Comparison of ENCODE assay signal across 28 cellular contexts in genomic region chr4:148240241-148240640, GRCh38.
"Had no signal": no experiment of that assay in that cellular context is flagged by ENCODE, and none has a peak within 500 bp of the region (broad histone marks: within the 10 kb centered on the region; RNA-seq: fewer than 3 reads in every experiment).

No MANE protein-coding gene starts in this region.

- H3K9me3 ChIP-seq: left ventricle myocardium inferior, neutrophil, tibial nerve, upper lobe of left lung, vagina had no signal

- H3K27ac ChIP-seq: left ventricle myocardium inferior, neural progenitor cell, neutrophil, tibial nerve, upper lobe of left lung, vagina had no signal

- H3K27me3 Mint-ChIP-seq: naive B cell; progenitor cell of endocrine pancreas; stimulated activated memory B cell treated with anti-CD40 and anti-IgM and Interleukin-4, amounts not matched to agents 10 μg/mL and 1 μg/mL and 100 μg/mL, for 72 hours; stimulated activated naive CD8-positive, alpha-beta T cell treated with anti-CD3 and anti-CD28 coated beads, Interleukin-15, amount 100 ng/mL, for 72 hours had no signal

- H3K4me3 ChIP-seq: left ventricle myocardium inferior, lung, neural progenitor cell, smooth muscle cell, tibial nerve, upper lobe of left lung, vagina had no signal

- H3K4me2 ChIP-seq: neural progenitor cell, smooth muscle cell had no signal

- H3K4me1 Mint-ChIP-seq: mesothelial cell of epicardium; natural killer cell; neural progenitor cell; stimulated activated memory B cell treated with anti-CD40 and anti-IgM and Interleukin-4, amounts not matched to agents 10 μg/mL and 1 μg/mL and 100 μg/mL, for 72 hours had no signal

- H3K9ac ChIP-seq: neural progenitor cell had no signal

- FAIRE-seq: islet of Langerhans had no signal

- H3K36me3 ChIP-seq: left ventricle myocardium inferior, neural progenitor cell, neutrophil, tibial nerve, upper lobe of left lung, vagina had no signal

- H2AFZ ChIP-seq: neural progenitor cell had no signal

- H3K27me3 ChIP-seq: neural progenitor cell, neutrophil, tibial nerve, upper lobe of left lung, vagina had no signal

- H3K9me3 Mint-ChIP-seq: naive B cell; natural killer cell; nephron progenitor cell; neural progenitor cell; stimulated activated memory B cell treated with anti-CD40 and anti-IgM and Interleukin-4, amounts not matched to agents 10 μg/mL and 1 μg/mL and 100 μg/mL, for 72 hours; stimulated activated naive CD8-positive, alpha-beta T cell treated with anti-CD3 and anti-CD28 coated beads, Interleukin-15, amount 100 ng/mL, for 72 hours had no signal

- DNase-seq: hippocampal formation; kidney; left ventricle myocardium inferior; mesendoderm; naive B cell; natural killer cell; nephron progenitor cell; occipital lobe; right cardiac atrium; stimulated activated CD4-positive, alpha-beta T cell treated with anti-CD3 and anti-CD28 coated beads, Interleukin-1b, Interleukin-23, amount 100 ng/mL, for 48 hours; stimulated activated CD4-positive, alpha-beta T cell treated with anti-CD3 and anti-CD28 coated beads, Interleukin-2, amount 100 ng/mL, for 48 hours; stimulated activated CD4-positive, alpha-beta T cell treated with anti-CD3 and anti-CD28 coated beads, Interleukin-4, amount 100 ng/mL, for 4 hours; stimulated activated CD8-positive, alpha-beta memory T cell treated with anti-CD3 and anti-CD28 coated beads, Interleukin-4, amount 100 ng/mL, for 48 hours; stimulated activated naive CD4-positive, alpha-beta T cell treated with Interleukin-2 at 50 U/mL for 16 hours; stimulated activated naive CD8-positive, alpha-beta T cell treated with anti-CD3 and anti-CD28 coated beads, Interleukin-15, amount 100 ng/mL, for 72 hours; substantia nigra; upper lobe of left lung had no signal

- H3K4me1 ChIP-seq: neural progenitor cell, tibial nerve, vagina had no signal

- H3K27ac Mint-ChIP-seq: mesothelial cell of epicardium; naive B cell; natural killer cell; nephron progenitor cell; neural progenitor cell; progenitor cell of endocrine pancreas; stimulated activated memory B cell treated with anti-CD40 and anti-IgM and Interleukin-4, amounts not matched to agents 10 μg/mL and 1 μg/mL and 100 μg/mL, for 72 hours; stimulated activated naive CD8-positive, alpha-beta T cell treated with anti-CD3 and anti-CD28 coated beads, Interleukin-15, amount 100 ng/mL, for 72 hours had no signal

- H3K36me3 Mint-ChIP-seq: mesothelial cell of epicardium, natural killer cell, neural progenitor cell had no signal

- H3K4me3 Mint-ChIP-seq: mesothelial cell of epicardium; naive B cell; natural killer cell; nephron progenitor cell; neural progenitor cell; stimulated activated memory B cell treated with anti-CD40 and anti-IgM and Interleukin-4, amounts not matched to agents 10 μg/mL and 1 μg/mL and 100 μg/mL, for 72 hours; stimulated activated naive CD8-positive, alpha-beta T cell treated with anti-CD3 and anti-CD28 coated beads, Interleukin-15, amount 100 ng/mL, for 72 hours had no signal

- ATAC-seq: natural killer cell; right cardiac atrium; sciatic nerve; stimulated activated memory B cell treated with anti-CD40 and anti-IgM and Interleukin-4, amounts not matched to agents 10 μg/mL and 1 μg/mL and 100 μg/mL, for 72 hours; stimulated activated naive CD8-positive, alpha-beta T cell treated with anti-CD3 and anti-CD28 coated beads, Interleukin-15, amount 100 ng/mL, for 72 hours had no signal
